ENCODE assay signal across 11 cellular contexts in genomic region chrY:19077698-19078113, GRCh38.
DNase-seq lines count a peak whose midpoint lies in the region; ATAC-seq lines count a peak whose summit lies in the region.
"Had no signal": no experiment of that assay in that cellular context is flagged by ENCODE, and none has a peak within 500 bp of the region (broad histone marks: within the 10 kb centered on the region; RNA-seq: fewer than 3 reads in every experiment).

No MANE protein-coding gene starts in this region.

- H3K27me3 ChIP-seq in iPS-20b (ENCODE audit: insufficient read depth, low read length) = no peaks in the 10 kb centered on the region
- no peaks in the 10 kb centered on the region for H3K27me3 ChIP-seq in thymus (ENCODE audit: control insufficient read depth, insufficient read depth)
- H3K27me3 ChIP-seq: ascending aorta; BLaER1 treated with 17β-estradiol and CSF1 and Interleukin-3, amounts not matched to agents 10 nM and 100 nM had no signal

- H3K36me3 Mint-ChIP-seq in activated T-cell treated with anti-CD3 and anti-CD28 coated beads, Interleukin-2, amount 50 U/mL, for 24 hours (ENCODE audit: low read depth) = no peaks in the 10 kb centered on the region
- peaks cover 9% of the 10 kb centered on the region for H3K36me3 Mint-ChIP-seq in activated naive CD8-positive, alpha-beta T cell treated with anti-CD3 and anti-CD28 coated beads for 36 hours

- H3K4me1 Mint-ChIP-seq in activated T-cell treated with anti-CD3 and anti-CD28 coated beads, Interleukin-2, amount 50 U/mL, for 24 hours (ENCODE audit: low read depth) = no peaks in the 10 kb centered on the region
- peaks cover 4% of the 10 kb centered on the region for H3K4me1 Mint-ChIP-seq in activated naive CD8-positive, alpha-beta T cell treated with anti-CD3 and anti-CD28 coated beads for 36 hours

- H3K4me3 ChIP-seq in iPS-20b (ENCODE audit: low read length) (peak overlapping the region; percentile 65; the same call in 1 of the 2 replicates), thymus (ENCODE audit: low read length) (peak overlapping the region; percentile 78)
- H3K4me3 ChIP-seq: ascending aorta; BLaER1 treated with 17β-estradiol and CSF1 and Interleukin-3, amounts not matched to agents 10 nM and 100 nM had no signal

- H3K27ac ChIP-seq in iPS-20b (ENCODE audit: low read length) (no peak overlapping the region), thymus (ENCODE audit: low read depth) (peak overlapping the region; percentile 25)
- H3K27ac ChIP-seq: ascending aorta; BLaER1 treated with 17β-estradiol and CSF1 and Interleukin-3, amounts not matched to agents 10 nM and 100 nM had no signal

- no peaks in the 10 kb centered on the region for H3K9me3 ChIP-seq in iPS-20b (ENCODE audit: insufficient read depth, low read depth, low read length)
- H3K9me3 ChIP-seq in thymus (ENCODE audit: control insufficient read depth) = no peaks in the 10 kb centered on the region
- H3K9me3 ChIP-seq: ascending aorta; BLaER1 treated with 17β-estradiol and CSF1 and Interleukin-3, amounts not matched to agents 10 nM and 100 nM had no signal

- H3K9me3 Mint-ChIP-seq in activated T-cell treated with anti-CD3 and anti-CD28 coated beads, Interleukin-2, amount 50 U/mL, for 24 hours = no peaks in the 10 kb centered on the region
- H3K9me3 Mint-ChIP-seq in activated naive CD8-positive, alpha-beta T cell treated with anti-CD3 and anti-CD28 coated beads for 36 hours = no peaks in the 10 kb centered on the region

- H3K4me3 Mint-ChIP-seq in activated T-cell treated with anti-CD3 and anti-CD28 coated beads, Interleukin-2, amount 50 U/mL, for 24 hours = no peak overlapping the region
- peak overlapping the region; percentile 85 for H3K4me3 Mint-ChIP-seq in activated naive CD8-positive, alpha-beta T cell treated with anti-CD3 and anti-CD28 coated beads for 36 hours

- no peak overlapping the region for H3K27ac Mint-ChIP-seq in activated T-cell treated with anti-CD3 and anti-CD28 coated beads, Interleukin-2, amount 50 U/mL, for 24 hours
- H3K27ac Mint-ChIP-seq in activated naive CD8-positive, alpha-beta T cell treated with anti-CD3 and anti-CD28 coated beads for 36 hours = peak overlapping the region; percentile 84

- H3K9ac ChIP-seq in iPS-20b (ENCODE audit: low read depth, low read length) = no peak overlapping the region; the same call in 1 of the 2 replicates
- H3K9ac ChIP-seq: BLaER1 treated with 17β-estradiol and CSF1 and Interleukin-3, amounts not matched to agents 10 nM and 100 nM had no signal

- no peaks in the 10 kb centered on the region for H3K36me3 ChIP-seq in iPS-20b (ENCODE audit: insufficient read depth, low read depth, low read length)
- no peaks in the 10 kb centered on the region for H3K36me3 ChIP-seq in thymus (ENCODE audit: control insufficient read depth, insufficient read depth)
- H3K36me3 ChIP-seq: ascending aorta; BLaER1 treated with 17β-estradiol and CSF1 and Interleukin-3, amounts not matched to agents 10 nM and 100 nM had no signal

- H3K27me3 Mint-ChIP-seq in activated T-cell treated with anti-CD3 and anti-CD28 coated beads, Interleukin-2, amount 50 U/mL, for 24 hours = no peaks in the 10 kb centered on the region
- no peaks in the 10 kb centered on the region for H3K27me3 Mint-ChIP-seq in activated naive CD8-positive, alpha-beta T cell treated with anti-CD3 and anti-CD28 coated beads for 36 hours

- ATAC-seq in HG02623 (IDR thresholded peaks at IDR 0.05; ENCODE audit: unreplicated experiment) (no peak), GM18873 (IDR thresholded peaks at IDR 0.05; ENCODE audit: low FRiP score, unreplicated experiment) (no peak)

- H3K4me1 ChIP-seq in iPS-20b (ENCODE audit: insufficient read depth, low read length) (peaks cover 9% of the 10 kb centered on the region; the same call in 1 of the 2 replicates), thymus (ENCODE audit: control insufficient read depth, insufficient read depth, low read length) (no peaks in the 10 kb centered on the region)
- H3K4me1 ChIP-seq: ascending aorta; BLaER1 treated with 17β-estradiol and CSF1 and Interleukin-3, amounts not matched to agents 10 nM and 100 nM had no signal

- 5% methylated on average over 37 of the region's 37 CpGs for WGBS in thymus

- DNase-seq in activated T-cell treated with anti-CD3 and anti-CD28 coated beads for 48 hours (ENCODE audit: low read depth) (peak; percentile 7), NCI-H226 (no peak)
- DNase-seq in activated T-cell treated with anti-CD3 and anti-CD28 coated beads, Interleukin-2, amount 50 U/mL, for 24 hours = no peak
- DNase-seq in activated naive CD8-positive, alpha-beta T cell treated with anti-CD3 and anti-CD28 coated beads for 36 hours = peak; percentile 38
- DNase-seq: NCI-H1436 treated with DMSO at 0.1 percent for 48 hours had no signal

Comparison
In these comparisons a context has a peak if more than half of its experiments do, and no peak if none do; other contexts are left out.
1. DNase-seq: peak in activated T-cell treated with anti-CD3 and anti-CD28 coated beads for 48 hours (single experiment) and activated naive CD8-positive, alpha-beta T cell treated with anti-CD3 and anti-CD28 coated beads for 36 hours (single experiment); none in activated T-cell treated with anti-CD3 and anti-CD28 coated beads, Interleukin-2, amount 50 U/mL, for 24 hours (single experiment) and NCI-H226 (single experiment).